8 cellular contexts compared by ENCODE assay signal in genomic region chr19:17555929-17556813, GRCh38. TPM values are rescaled to one million over a fixed set of nuclear protein-coding genes. Genes with fewer than 3 reads are reported as not detected.
DNase-seq lines count a peak whose midpoint lies in the region; ATAC-seq and TF ChIP-seq lines count a peak whose summit lies in the region.

No MANE protein-coding gene starts in this region.

- H3K9me3 ChIP-seq in Loucy (ENCODE audit: insufficient read depth, low read depth, low read length) = no peaks in the 10 kb centered on the region
- H3K9me3 ChIP-seq in fibroblast of lung (ENCODE audit: control insufficient read depth, insufficient read depth, low read depth, low read length) = no peaks in the 10 kb centered on the region
- H3K9me3 ChIP-seq in naive thymus-derived CD4-positive, alpha-beta T cell (ENCODE audit: control insufficient read depth in 2 of 3, low read length in 3 of 3) = no peaks in the 10 kb centered on the region
- no peaks in the 10 kb centered on the region for H3K9me3 ChIP-seq in thymus (ENCODE audit: control insufficient read depth)

- peak overlapping the region; percentile 79 for H3K27ac ChIP-seq in fibroblast of lung (ENCODE audit: insufficient read depth, low read length)
- peak overlapping the region; percentile 76 for H3K27ac ChIP-seq in naive thymus-derived CD4-positive, alpha-beta T cell (ENCODE audit: low read depth, low read length)
- H3K27ac ChIP-seq in thymus (ENCODE audit: low read depth) = peak overlapping the region; percentile 65

- H3K9ac ChIP-seq in Loucy (ENCODE audit: low read depth, low read length, poor library complexity, severe bottlenecking) (peak overlapping the region; percentile 87), fibroblast of lung (ENCODE audit: insufficient read depth, low read length) (peak overlapping the region; percentile 81)

- H3K4me3 ChIP-seq in H7 (ENCODE audit: insufficient read depth, low read depth, low read length) (peak overlapping the region; percentile 98), Loucy (ENCODE audit: low read length, poor library complexity, severe bottlenecking) (peak overlapping the region; percentile 82), fibroblast of lung (replicated peaks in 1 of 4; ENCODE audit: control extremely low read depth in 1 of 4, insufficient read depth in 1 of 4, low read depth in 3 of 4, low read length in 4 of 4) (peak overlapping the region; percentile 83 to 96 (median 92)), thymus (ENCODE audit: low read length) (peak overlapping the region; percentile 89)
- H3K4me3 ChIP-seq in naive thymus-derived CD4-positive, alpha-beta T cell (ENCODE audit: low read length) = peak overlapping the region; percentile 81

- H3K27me3 ChIP-seq in H7 (ENCODE audit: control insufficient read depth, insufficient read depth, low read length) = no peaks in the 10 kb centered on the region
- no peaks in the 10 kb centered on the region for H3K27me3 ChIP-seq in Loucy (ENCODE audit: insufficient read depth, low read length, poor library complexity, severe bottlenecking)
- no peaks in the 10 kb centered on the region for H3K27me3 ChIP-seq in fibroblast of lung (ENCODE audit: control insufficient read depth, insufficient read depth, low read length)
- H3K27me3 ChIP-seq in naive thymus-derived CD4-positive, alpha-beta T cell (ENCODE audit: control insufficient read depth in 2 of 2, insufficient read depth in 2 of 2, low read length in 2 of 2) = no peaks in the 10 kb centered on the region
- no peaks in the 10 kb centered on the region for H3K27me3 ChIP-seq in thymus (ENCODE audit: control insufficient read depth, insufficient read depth)

- no peaks in the 10 kb centered on the region for H3F3A ChIP-seq in Loucy (ENCODE audit: low read depth)

- DNase-seq in NCI-H345 (lab: John Stamatoyannopoulos, UW) (peak; percentile 25), NCI-H345 treated with DMSO at 0.1 percent for 48 hours (lab: John Stamatoyannopoulos, UW; ENCODE audit: unreplicated experiment) (no peak), H7 (peak; percentile 84), fibroblast of lung (ENCODE audit: low read depth in 2 of 2) (peak; percentile 45 to 75)
- DNase-seq in activated CD4-positive, alpha-beta T cell treated with anti-CD3 and anti-CD28 coated beads, Interleukin-2, amount 50 U/mL, for 48 hours = peak; percentile 42 to 49
- peak in 2 of 9 donors; percentile 14 to 65 for DNase-seq in naive thymus-derived CD4-positive, alpha-beta T cell

- no peaks in the 10 kb centered on the region for H3K9me2 ChIP-seq in Loucy (replicated peaks; ENCODE audit: low read depth, low read length)

- POLR2A ChIA-PET in naive thymus-derived CD4-positive, alpha-beta T cell (lab: Charles Lee) = interaction anchor here (0.6 to 1.7 kb wide), 4 partner anchors 45 to 1601 kb away, joined by 3 to 7 read pairs (median 3); partner anchors contain the start of gene PGLS

- H3K79me2 ChIP-seq in Loucy (ENCODE audit: insufficient read depth, low read length) (peaks cover 43% of the 10 kb centered on the region), fibroblast of lung (ENCODE audit: control insufficient read depth, insufficient read depth, low read length) (peaks cover 20% of the 10 kb centered on the region)

- H3K4me2 ChIP-seq in Loucy (ENCODE audit: low read depth, low read length, poor library complexity, severe bottlenecking) (peak overlapping the region; percentile 79), fibroblast of lung (ENCODE audit: extremely low read depth, insufficient read depth, low read length) (peak overlapping the region; percentile 80)

- H3K4me1 ChIP-seq in Loucy (ENCODE audit: insufficient read depth, low read length, poor library complexity, severe bottlenecking) (peaks cover 21% of the 10 kb centered on the region), fibroblast of lung (ENCODE audit: control insufficient read depth, extremely low read depth, insufficient read depth, low read length) (peaks cover 8% of the 10 kb centered on the region), thymus (ENCODE audit: control insufficient read depth, insufficient read depth, low read length) (peaks cover 6% of the 10 kb centered on the region)
- peaks cover 16% of the 10 kb centered on the region in 2 donors for H3K4me1 ChIP-seq in naive thymus-derived CD4-positive, alpha-beta T cell (ENCODE audit: control insufficient read depth in 2 of 2, insufficient read depth in 2 of 2, low read length in 2 of 2)

- H3K4me1 Mint-ChIP-seq in naive thymus-derived CD4-positive, alpha-beta T cell = peaks cover 8 to 29% (median 20%) of the 10 kb centered on the region in 7 donors

- intact Hi-C loops in naive thymus-derived CD4-positive, alpha-beta T cell (cut with micrococcal nuclease) = loop anchor here (1.0 to 5.0 kb wide), 13 partner anchors 17 to 1636 kb away; partner anchors contain the start of genes FCHO1 (in 2 of the 2), PGLS (in 2 of the 2), ANO8 (in 1 of the 2) and BORCS8 (in 1 of the 2)

- H4K20me1 ChIP-seq in Loucy (ENCODE audit: insufficient read depth, low read length, poor library complexity, severe bottlenecking) = peaks cover 8% of the 10 kb centered on the region
- no peaks in the 10 kb centered on the region for H4K20me1 ChIP-seq in fibroblast of lung (ENCODE audit: control insufficient read depth, extremely low read depth, insufficient read depth, low read length)

- WGBS in thymus = 10% methylated on average over 46 of the region's 46 CpGs

- H3K36me3 Mint-ChIP-seq in naive thymus-derived CD4-positive, alpha-beta T cell = peaks cover 0 to 13% (median 6%) of the 10 kb centered on the region in 5 donors

- no peaks in the 10 kb centered on the region for H3K27me3 Mint-ChIP-seq in naive thymus-derived CD4-positive, alpha-beta T cell

- peak overlapping the region; percentile 73 to 90 (median 84) for H3K4me3 Mint-ChIP-seq in naive thymus-derived CD4-positive, alpha-beta T cell

- peak overlapping the region in 5 of 9 donors; percentile 28 to 83 (median 69) for H3K27ac Mint-ChIP-seq in naive thymus-derived CD4-positive, alpha-beta T cell

- H3K36me3 ChIP-seq in H7 (replicated peaks; ENCODE audit: control insufficient read depth, insufficient read depth, low read length) (peaks cover 2% of the 10 kb centered on the region), Loucy (ENCODE audit: insufficient read depth, low read length) (peaks cover 6% of the 10 kb centered on the region; the same call in 1 of the 2 replicates), fibroblast of lung (ENCODE audit: control insufficient read depth, insufficient read depth, low read length) (peaks cover 11% of the 10 kb centered on the region), thymus (ENCODE audit: control insufficient read depth, insufficient read depth) (peaks cover 23% of the 10 kb centered on the region)
- peaks cover 0 to 25% (median 4%) of the 10 kb centered on the region in 3 experiments for H3K36me3 ChIP-seq in naive thymus-derived CD4-positive, alpha-beta T cell (ENCODE audit: control insufficient read depth in 2 of 3, insufficient read depth in 3 of 3, low read length in 3 of 3)

- CTCF ChIA-PET in naive thymus-derived CD4-positive, alpha-beta T cell (lab: Charles Lee) = interaction anchor here (0.6 kb wide), 3 partner anchors 17 to 866 kb away, joined by 3 to 4 read pairs (median 3); no protein-coding TSS in a partner anchor

- TF ChIP-seq CTCF in Loucy (conservative IDR thresholded peaks at IDR 0.05; ENCODE audit: low read length) (0 out of 2 replicates have a peak, but pooled peaks have one; percentile 22), fibroblast of lung (conservative IDR thresholded peaks at IDR 0.05 in 1 of 2, IDR thresholded peaks at IDR 0.05 in 1 of 2; ENCODE audit: low read depth in 1 of 2, low read length in 2 of 2) (no peak)

- peak overlapping the region; percentile 89 for H2AFZ ChIP-seq in Loucy (ENCODE audit: low read length)
- H2AFZ ChIP-seq in fibroblast of lung (ENCODE audit: low read length) = peak overlapping the region; percentile 73

- no peaks in the 10 kb centered on the region for H3K9me3 Mint-ChIP-seq in naive thymus-derived CD4-positive, alpha-beta T cell

- peak; percentile 7 for ATAC-seq in naive thymus-derived CD4-positive, alpha-beta T cell

RNA-seq across cellular contexts. Expression of gene COLGALT1, which starts 0.7 kb away (rescaled TPM):
- 49.5 and 52.0 TPM in 2 replicates for total RNA-seq in H7 (2014; rRNA removed; shearing (Covaris generic))
- total RNA-seq in fibroblast of lung = 58.6 and 96.9 TPM in 2 replicates
- 103 and 108 TPM in 2 replicates for polyA plus RNA-seq in fibroblast of lung
- polyA plus RNA-seq in fibroblast of lung (2012) = 85.8 and 96.0 TPM in 2 replicates
- 240 and 274 TPM in 2 replicates for polyA minus RNA-seq in fibroblast of lung (ENCODE audit: low replicate concordance)
- total RNA-seq in naive thymus-derived CD4-positive, alpha-beta T cell = 10 to 100 TPM; 50.1 to 70.6 (median 61.3) TPM
- polyA plus RNA-seq in naive thymus-derived CD4-positive, alpha-beta T cell = 10 to 100 TPM; 13.2 to 23.8 TPM
- polyA plus RNA-seq in thymus = 69.5 TPM

RNA-seq across cellular contexts. Expression of gene PGLS, which starts 44.7 kb away (rescaled TPM):
- total RNA-seq in H7 (2014; rRNA removed; shearing (Covaris generic)) = 71.0 and 73.6 TPM in 2 replicates
- 52.8 and 67.3 TPM in 2 replicates for total RNA-seq in fibroblast of lung
- polyA plus RNA-seq in fibroblast of lung (24.0 and 25.9 TPM in 2 replicates), thymus (73.5 TPM)
- polyA plus RNA-seq in fibroblast of lung (2012) = 67.1 and 83.6 TPM in 2 replicates
- polyA minus RNA-seq in fibroblast of lung (ENCODE audit: low replicate concordance) = 113 and 148 TPM in 2 replicates
- total RNA-seq in naive thymus-derived CD4-positive, alpha-beta T cell = 10 to 100 TPM; 53.3 to 83.3 (median 74.1) TPM
- polyA plus RNA-seq in naive thymus-derived CD4-positive, alpha-beta T cell = 10 to 100 TPM; 67.0 to 77.1 TPM
